Comparison of ENCODE assay signal across 8 cellular contexts in genomic region chr18:21109936-21110666, GRCh38. TPM values are rescaled to one million over a fixed set of nuclear protein-coding genes. Genes with fewer than 3 reads are reported as not detected.
A peak's percentile ranks its signal among the peaks of the same experiment; 100 is the strongest.
DNase-seq lines count a peak whose midpoint lies in the region; ATAC-seq, FAIRE-seq and TF ChIP-seq lines count a peak whose summit lies in the region.

No MANE protein-coding gene starts in this region.

- ATAC-seq in activated B cell treated with CpG ODN at 0.5 μM for 24 hours (ENCODE audit: low read depth), result no peak

- H3K9me3 Mint-ChIP-seq in activated CD4-positive, alpha-beta T cell treated with anti-CD3 and anti-CD28 coated beads, Interleukin-2, amount 10 ng/mL, durations not matched to agents 7 days and 5 days, result no peaks in the 10 kb centered on the region
- H3K9me3 Mint-ChIP-seq in activated B cell treated with CpG ODN at 0.5 μM for 24 hours, result no peaks in the 10 kb centered on the region

- no peak for TF ChIP-seq POLR2A in thyroid gland (IDR thresholded peaks at IDR 0.05)

- peaks cover 25% of the 10 kb centered on the region for H3K4me1 Mint-ChIP-seq in activated CD4-positive, alpha-beta T cell treated with anti-CD3 and anti-CD28 coated beads, Interleukin-2, amount 10 ng/mL, durations not matched to agents 7 days and 5 days
- H3K4me1 Mint-ChIP-seq in activated B cell treated with CpG ODN at 0.5 μM for 24 hours, result peaks cover 13% of the 10 kb centered on the region

- H3K27me3 Mint-ChIP-seq in activated CD4-positive, alpha-beta T cell treated with anti-CD3 and anti-CD28 coated beads, Interleukin-2, amount 10 ng/mL, durations not matched to agents 7 days and 5 days, result no peaks in the 10 kb centered on the region
- H3K27me3 Mint-ChIP-seq in activated B cell treated with CpG ODN at 0.5 μM for 24 hours, result no peaks in the 10 kb centered on the region

- H3K79me2 ChIP-seq in keratinocyte (ENCODE audit: control insufficient read depth, insufficient read depth, low read length), result peaks cover 64% of the 10 kb centered on the region

- H3K27me3 ChIP-seq in keratinocyte (ENCODE audit: control insufficient read depth, extremely low read depth, insufficient read depth, low read length) (no peaks in the 10 kb centered on the region), thyroid gland (no peaks in the 10 kb centered on the region)

- no peaks in the 10 kb centered on the region for H3K9me3 ChIP-seq in keratinocyte (ENCODE audit: control insufficient read depth, low read depth, low read length)
- no peaks in the 10 kb centered on the region for H3K9me3 ChIP-seq in thyroid gland

- peak overlapping the region; percentile 95 for H3K27ac Mint-ChIP-seq in activated CD4-positive, alpha-beta T cell treated with anti-CD3 and anti-CD28 coated beads, Interleukin-2, amount 10 ng/mL, durations not matched to agents 7 days and 5 days
- peak overlapping the region; percentile 97 for H3K27ac Mint-ChIP-seq in activated B cell treated with CpG ODN at 0.5 μM for 24 hours

- H3K4me3 Mint-ChIP-seq in activated CD4-positive, alpha-beta T cell treated with anti-CD3 and anti-CD28 coated beads, Interleukin-2, amount 10 ng/mL, durations not matched to agents 7 days and 5 days, result no peak overlapping the region
- H3K4me3 Mint-ChIP-seq in activated B cell treated with CpG ODN at 0.5 μM for 24 hours, result no peak overlapping the region

- peak overlapping the region; percentile 90 for H3K4me2 ChIP-seq in keratinocyte (ENCODE audit: control insufficient read depth, extremely low read depth, insufficient read depth, low read depth, low read length)

- FAIRE-seq in keratinocyte (lab: Jason Lieb, UNC), result no peak

- intact Hi-C loops in activated B cell treated with CpG ODN at 0.5 μM for 24 hours (cut with micrococcal nuclease), result loop anchor here (1.0 to 5.0 kb wide), 3 partner anchors 11 to 592 kb away; partner anchors contain the start of gene ABHD3
- intact Hi-C loops in thyroid gland (cut with DNase I), result no loop called here

- H3K4me1 ChIP-seq in keratinocyte (ENCODE audit: control insufficient read depth, extremely low read depth, insufficient read depth, low read length) (peaks cover 13% of the 10 kb centered on the region), thyroid gland (peaks cover 18 to 19% of the 10 kb centered on the region in 2 donors)

- peak overlapping the region; percentile 95 for H2AFZ ChIP-seq in keratinocyte (ENCODE audit: control insufficient read depth, low read length)

- H3K4me3 ChIP-seq in keratinocyte (ENCODE audit: control insufficient read depth in 2 of 3, extremely low read depth in 1 of 3, insufficient read depth in 2 of 3, low read depth in 1 of 3, low read length in 3 of 3), result peak overlapping the region; percentile 64 to 98 (median 94)
- peak overlapping the region; percentile 86 to 96 (median 93) for H3K4me3 ChIP-seq in thyroid gland (replicated peaks in 1 of 3)

- CTCF ChIA-PET in activated CD4-positive, alpha-beta T cell treated with anti-CD3 and anti-CD28 coated beads, Interleukin-2, amount 10 ng/mL, durations not matched to agents 7 days and 5 days (lab: Charles Lee), result no interaction called here
- CTCF ChIA-PET in activated B cell treated with CpG ODN at 0.5 μM for 24 hours (lab: Charles Lee), result no interaction called here

- H3K27ac ChIP-seq in keratinocyte (ENCODE audit: control insufficient read depth, insufficient read depth, low read length) (peak overlapping the region; percentile 82), thyroid gland (peak overlapping the region in 2 of 3 donors; percentile 98)

- DNase-seq in activated CD4-positive, alpha-beta T cell treated with anti-CD3 and anti-CD28 coated beads, Interleukin-2, amount 10 ng/mL, durations not matched to agents 7 days and 5 days, result no peak
- DNase-seq in activated CD4-positive, alpha-beta T cell treated with anti-CD3 and anti-CD28 coated beads for 48 hours, result no peak
- DNase-seq in activated B cell treated with CpG ODN at 0.5 μM for 24 hours (no peak), keratinocyte (ENCODE audit: low read depth, low spot score) (no peak), thyroid gland (no peak), nucleus accumbens (lab: John Stamatoyannopoulos, UW) (no peak), NCI-H1417 (lab: John Stamatoyannopoulos, UW) (no peak), foreskin melanocyte (no peak)

- peak overlapping the region; percentile 94 for H3K9ac ChIP-seq in keratinocyte (ENCODE audit: control insufficient read depth, extremely low read depth, insufficient read depth, low read length)

- WGBS in thyroid gland, 2 donors, result 2 to 3% methylated on average over 8 of the region's 8 CpGs

- H3K36me3 Mint-ChIP-seq in activated CD4-positive, alpha-beta T cell treated with anti-CD3 and anti-CD28 coated beads, Interleukin-2, amount 10 ng/mL, durations not matched to agents 7 days and 5 days (ENCODE audit: low read depth), result peaks cover 24% of the 10 kb centered on the region
- H3K36me3 Mint-ChIP-seq in activated B cell treated with CpG ODN at 0.5 μM for 24 hours (ENCODE audit: low read depth), result peaks cover 14% of the 10 kb centered on the region

- no peak for TF ChIP-seq CTCF in activated B cell treated with CpG ODN at 0.5 μM for 24 hours (IDR thresholded peaks at IDR 0.05)
- no peak for TF ChIP-seq CTCF in keratinocyte (optimal IDR thresholded peaks at IDR 0.05 in 1 of 3, IDR thresholded peaks at IDR 0.05 in 1 of 3, conservative IDR thresholded peaks at IDR 0.05 in 1 of 3; ENCODE audit: extremely low read depth in 1 of 3, insufficient read depth in 2 of 3, low read length in 3 of 3)
- TF ChIP-seq CTCF in thyroid gland (IDR thresholded peaks at IDR 0.05), result no peak

- H4K20me1 ChIP-seq in keratinocyte (ENCODE audit: control insufficient read depth, extremely low read depth, insufficient read depth, low read length), result peaks cover 18% of the 10 kb centered on the region

- H3K9me1 ChIP-seq in keratinocyte (ENCODE audit: control insufficient read depth, extremely low read depth, insufficient read depth, low read length), result no peaks in the 10 kb centered on the region

- POLR2A ChIA-PET in activated CD4-positive, alpha-beta T cell treated with anti-CD3 and anti-CD28 coated beads, Interleukin-2, amount 10 ng/mL, durations not matched to agents 7 days and 5 days (lab: Charles Lee), result no interaction called here
- POLR2A ChIA-PET in activated B cell treated with CpG ODN at 0.5 μM for 24 hours (lab: Charles Lee), result no interaction called here

- dilution Hi-C loops in keratinocyte (cut with MboI; ENCODE audit: extremely low pct_ligation_motif_present, low sequenced_read_pairs), result no loop called here

- H3K36me3 ChIP-seq in keratinocyte (ENCODE audit: control insufficient read depth in 2 of 2, extremely low read depth in 1 of 2, insufficient read depth in 2 of 2, low read length in 2 of 2) (no peaks in the 10 kb centered on the region), thyroid gland (no peaks in the 10 kb centered on the region)

RNA-seq across cellular contexts. Expression of gene ROCK1, which starts 1.5 kb away (rescaled TPM):
- total RNA-seq in activated CD4-positive, alpha-beta T cell treated with anti-CD3 and anti-CD28 coated beads, Interleukin-2, amount 10 ng/mL, durations not matched to agents 7 days and 5 days, result 10 to 100 TPM; 67.2 to 67.3 TPM
- 58.9 and 68.2 TPM in 2 replicates for total RNA-seq in activated B cell treated with CpG ODN at 0.5 μM for 24 hours
- 14.8 to 25.9 TPM (median 16.1 TPM) in 3 replicates for polyA plus RNA-seq in keratinocyte
- polyA plus RNA-seq in keratinocyte (2011; ENCODE audit: low read depth), result 81.5 TPM
- 8.0 and 16.4 TPM in 2 replicates for polyA plus RNA-seq in keratinocyte (2011; cell fraction: cytosol; rRNA removed)
- 24.6 and 47.6 TPM in 2 replicates for polyA plus RNA-seq in keratinocyte (2011; cell fraction: nucleus; rRNA removed)
- 19.9 and 28.3 TPM in 2 replicates for polyA plus RNA-seq in keratinocyte (2012; ENCODE audit: low replicate concordance)
- polyA minus RNA-seq in keratinocyte, result 5.0 to 39.9 TPM (median 13.7 TPM) in 3 replicates
- polyA minus RNA-seq in keratinocyte (2011; cell fraction: cytosol; rRNA and poly(A)+ RNA removed), result 12.7 TPM
- polyA minus RNA-seq in keratinocyte (2011; cell fraction: nucleus; rRNA and poly(A)+ RNA removed), result 28.6 and 81.4 TPM in 2 replicates
- 10 to 100 TPM; 45.3 to 68.9 (median 57.8) TPM for total RNA-seq in thyroid gland
